In the genomic region with DNA sequence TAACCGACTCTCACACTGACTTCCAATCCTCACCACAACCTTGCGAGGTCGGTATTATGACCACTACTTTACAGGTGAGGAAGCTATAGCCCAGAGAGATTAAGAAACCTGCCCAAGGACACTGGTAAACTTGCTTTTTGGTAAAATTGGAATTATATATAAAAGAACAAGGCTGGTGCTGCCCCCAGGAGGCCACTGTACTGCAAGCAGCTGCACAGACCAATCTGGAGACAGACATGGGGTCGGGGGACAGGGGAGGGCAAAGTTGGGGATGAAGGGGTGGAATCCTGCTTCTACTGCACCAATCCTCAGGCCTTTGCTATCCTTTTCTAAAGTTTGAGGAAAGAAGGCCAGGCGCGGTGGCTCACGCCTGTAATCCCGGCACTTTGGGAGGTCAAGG, we compare ENCODE assay signal across 13 cellular contexts.
DNase-seq lines count a peak whose midpoint lies in the region; TF ChIP-seq lines count a peak whose summit lies in the region.
"Had no signal": no experiment of that assay in that cellular context is flagged by ENCODE, and none has a peak within 500 bp of the region (broad histone marks: within the 10 kb centered on the region; RNA-seq: fewer than 3 reads in every experiment).

No MANE protein-coding gene starts in this region.

- H3K27ac ChIP-seq in KMS-11: no peak overlapping the region
- H3K27ac ChIP-seq in WERI-Rb-1: no peak overlapping the region
- H3K27ac ChIP-seq: heart left ventricle, spleen had no signal

- H3K79me2 ChIP-seq in KMS-11 (ENCODE audit: insufficient read depth, low read depth): no peaks in the 10 kb centered on the region

- TF ChIP-seq CTCF in KMS-11 (conservative IDR thresholded peaks at IDR 0.05; ENCODE audit: low read depth, low read length) (peak; percentile 35; the same call in 1 of the 2 replicates), WERI-Rb-1 (IDR thresholded peaks at IDR 0.05; ENCODE audit: low read depth, low read length) (peak; percentile 57), retinal pigment epithelial cell (conservative IDR thresholded peaks at IDR 0.05; ENCODE audit: low read depth, low read length) (peak; percentile 57)

- H2AFZ ChIP-seq in KMS-11 (ENCODE audit: low read depth): no peak overlapping the region

- no peaks in the 10 kb centered on the region for H3K4me1 ChIP-seq in KMS-11 (ENCODE audit: low read depth, poor library complexity, severe bottlenecking)
- H3K4me1 ChIP-seq: heart left ventricle, spleen had no signal

- H3K9me3 ChIP-seq in WERI-Rb-1 (ENCODE audit: severe bottlenecking): no peaks in the 10 kb centered on the region
- H3K9me3 ChIP-seq: heart left ventricle, spleen had no signal

- H3K36me3 ChIP-seq in KMS-11 (ENCODE audit: insufficient read depth): no peaks in the 10 kb centered on the region
- H3K36me3 ChIP-seq in WERI-Rb-1: no peaks in the 10 kb centered on the region
- H3K36me3 ChIP-seq: heart left ventricle, spleen had no signal

- H3K9ac ChIP-seq in KMS-11: no peak overlapping the region

- no peak overlapping the region for H3K4me2 ChIP-seq in KMS-11

- no peaks in the 10 kb centered on the region for H4K20me1 ChIP-seq in KMS-11 (ENCODE audit: insufficient read depth)

- no peaks in the 10 kb centered on the region for H3K27me3 ChIP-seq in KMS-11 (ENCODE audit: insufficient read depth, low read depth)
- no peaks in the 10 kb centered on the region for H3K27me3 ChIP-seq in WERI-Rb-1 (ENCODE audit: insufficient read depth, low read depth, severe bottlenecking)
- H3K27me3 ChIP-seq: heart left ventricle, spleen had no signal

- H3K4me3 ChIP-seq in KMS-11 (IDR thresholded peaks at IDR 0.05; ENCODE audit: insufficient read depth, low read depth, low read length) (no peak overlapping the region), WERI-Rb-1 (ENCODE audit: low read depth, low read length) (no peak overlapping the region), retinal pigment epithelial cell (ENCODE audit: low read length) (no peak overlapping the region)
- H3K4me3 ChIP-seq: heart left ventricle, spleen had no signal

- DNase-seq in SIG-M5 treated with dmso at 0.1 percent for 504 hours (lab: John Stamatoyannopoulos, UW; ENCODE audit: unreplicated experiment): peak; percentile 35
- no peak for DNase-seq in SIG-M5 (lab: John Stamatoyannopoulos, UW)
- peak; percentile 62 for DNase-seq in WERI-Rb-1
- no peak for DNase-seq in retinal pigment epithelial cell (ENCODE audit: low read depth)
- DNase-seq in NCI-H82 (lab: John Stamatoyannopoulos, UW): no peak
- DNase-seq in activated CD8-positive, alpha-beta memory T cell treated with anti-CD3 and anti-CD28 coated beads for 24 hours: no peak
- DNase-seq in mucosa of gallbladder (ENCODE audit: low spot score): no peak
- DNase-seq: activated T-cell treated with anti-CD3 and anti-CD28 coated beads, Interleukin-2, amount 50 U/mL, for 24 hours; amygdala; heart left ventricle; NCI-H1694 treated with DMSO at 0.1 percent for 48 hours; spleen had no signal

Comparison
In these comparisons a context has a peak if more than half of its experiments do, and no peak if none do; other contexts are left out.
1. DNase-seq: peak in SIG-M5 treated with dmso at 0.1 percent for 504 hours (single experiment) and WERI-Rb-1 (single experiment); none in SIG-M5 (single experiment), retinal pigment epithelial cell (single experiment), NCI-H82 (single experiment), activated CD8-positive, alpha-beta memory T cell treated with anti-CD3 and anti-CD28 coated beads for 24 hours (single experiment) and mucosa of gallbladder (single experiment).
2. Peak in every context shown above with its lines, with median percentiles within 50 percentile points of each other: CTCF ChIP-seq.